ENCODE assay signal across 28 cellular contexts in genomic region chr18:13481331-13481730, GRCh38.
A peak's percentile ranks its signal among the peaks of the same experiment; 100 is the strongest.
DNase-seq lines count a peak whose midpoint lies in the region; ATAC-seq and TF ChIP-seq lines count a peak whose summit lies in the region.
"Had no signal": no experiment of that assay in that cellular context is flagged by ENCODE, and none has a peak within 500 bp of the region (broad histone marks: within the 10 kb centered on the region; RNA-seq: fewer than 3 reads in every experiment).

No MANE protein-coding gene starts in this region.

- H3K27me3 Mint-ChIP-seq in natural killer cell (ENCODE audit: low read depth in 2 of 2), result no peaks in the 10 kb centered on the region
- no peaks in the 10 kb centered on the region for H3K27me3 Mint-ChIP-seq in natural killer cell treated with Interleukin-12 subunit alpha and Interleukin-12 subunit beta and Interleukin-15 and Interleukin-18, amount 100 ng/mL, for 72 hours
- no peaks in the 10 kb centered on the region for H3K27me3 Mint-ChIP-seq in T-cell
- H3K27me3 Mint-ChIP-seq in memory B cell, result no peaks in the 10 kb centered on the region
- H3K27me3 Mint-ChIP-seq: CD8-positive, alpha-beta memory T cell had no signal

- no peak overlapping the region for H3K4me3 ChIP-seq in smooth muscle cell
- H3K4me3 ChIP-seq: GM23338, MG63, right atrium auricular region, testis, vagina had no signal

- no peak overlapping the region for H2AFZ ChIP-seq in smooth muscle cell (ENCODE audit: low read depth)
- H2AFZ ChIP-seq: GM23338, parathyroid adenoma had no signal

- no peaks in the 10 kb centered on the region for H3K4me1 ChIP-seq in smooth muscle cell (ENCODE audit: low read depth)
- H3K4me1 ChIP-seq: parathyroid adenoma, testis had no signal

- no peaks in the 10 kb centered on the region for H3K79me2 ChIP-seq in smooth muscle cell (ENCODE audit: low read depth)
- H3K79me2 ChIP-seq: parathyroid adenoma had no signal

- H3K9me3 Mint-ChIP-seq in natural killer cell, result no peaks in the 10 kb centered on the region
- no peaks in the 10 kb centered on the region for H3K9me3 Mint-ChIP-seq in natural killer cell treated with Interleukin-12 subunit alpha and Interleukin-12 subunit beta and Interleukin-15 and Interleukin-18, amount 100 ng/mL, for 72 hours
- H3K9me3 Mint-ChIP-seq in T-cell, result peaks cover 0 to 5% (median 0%) of the 10 kb centered on the region in 3 donors
- H3K9me3 Mint-ChIP-seq in memory B cell, result peaks cover 4% of the 10 kb centered on the region
- H3K9me3 Mint-ChIP-seq: T-helper 1 cell treated with Interleukin-12 subunit alpha and Interleukin-12 subunit beta and Interleukin-4 antibody, amounts not matched to agents 30 μg/mL and 1 μg/mL, for 36 hours had no signal

- peaks cover 25 to 43% of the 10 kb centered on the region in 2 donors for H3K4me1 Mint-ChIP-seq in natural killer cell
- H3K4me1 Mint-ChIP-seq in natural killer cell treated with Interleukin-12 subunit alpha and Interleukin-12 subunit beta and Interleukin-15 and Interleukin-18, amount 100 ng/mL, for 72 hours (ENCODE audit: low read depth in 2 of 2), result peaks cover 12 to 21% of the 10 kb centered on the region in 2 donors
- peaks cover 41 to 52% (median 42%) of the 10 kb centered on the region in 3 donors for H3K4me1 Mint-ChIP-seq in T-cell
- H3K4me1 Mint-ChIP-seq in memory B cell, result peaks cover 23% of the 10 kb centered on the region

- H3K27ac Mint-ChIP-seq in natural killer cell (peak overlapping the region; percentile 35 to 56), T-cell (peak overlapping the region; percentile 53 to 83), memory B cell (no peak overlapping the region)
- H3K27ac Mint-ChIP-seq in natural killer cell treated with Interleukin-12 subunit alpha and Interleukin-12 subunit beta and Interleukin-15 and Interleukin-18, amount 100 ng/mL, for 72 hours, result peak overlapping the region in 1 of 2 donors; percentile 84
- H3K27ac Mint-ChIP-seq: GM23338 had no signal

- no peaks in the 10 kb centered on the region for H3F3A ChIP-seq in smooth muscle cell (ENCODE audit: low read depth)

- no peaks in the 10 kb centered on the region for H4K20me1 ChIP-seq in smooth muscle cell (ENCODE audit: low read depth)

- H3K4me2 ChIP-seq in smooth muscle cell, result no peak overlapping the region
- H3K4me2 ChIP-seq: GM23338 had no signal

- H3K36me3 ChIP-seq in smooth muscle cell (ENCODE audit: low read depth), result no peaks in the 10 kb centered on the region
- H3K36me3 ChIP-seq: brain microvascular endothelial cell, MG63, right atrium auricular region, vagina had no signal

- H3K27ac ChIP-seq in smooth muscle cell (ENCODE audit: low read depth), result no peak overlapping the region
- H3K27ac ChIP-seq: brain microvascular endothelial cell, parathyroid adenoma, right atrium auricular region, testis, vagina had no signal

- POLR2A ChIA-PET in T-cell (lab: Charles Lee), result interaction anchor here in 1 of 2 donors (0.6 kb wide), 1 partner anchor 261 kb away, joined by 4 read pairs; no protein-coding TSS in a partner anchor

- no peaks in the 10 kb centered on the region for H3K9me3 ChIP-seq in smooth muscle cell (replicated peaks; ENCODE audit: low read depth)
- H3K9me3 ChIP-seq: MG63, right atrium auricular region, testis, vagina had no signal

- intact Hi-C loops in natural killer cell (cut with micrococcal nuclease), result no loop called here

- H3K36me3 Mint-ChIP-seq in natural killer cell (peaks cover 8% of the 10 kb centered on the region), T-cell (peaks cover 52% of the 10 kb centered on the region), memory B cell (peaks cover 7% of the 10 kb centered on the region)
- H3K36me3 Mint-ChIP-seq in natural killer cell treated with Interleukin-12 subunit alpha and Interleukin-12 subunit beta and Interleukin-15 and Interleukin-18, amount 100 ng/mL, for 72 hours, result peaks cover 5% of the 10 kb centered on the region

- no peak overlapping the region for H3K4me3 Mint-ChIP-seq in natural killer cell
- H3K4me3 Mint-ChIP-seq in natural killer cell treated with Interleukin-12 subunit alpha and Interleukin-12 subunit beta and Interleukin-15 and Interleukin-18, amount 100 ng/mL, for 72 hours, result no peak overlapping the region
- H3K4me3 Mint-ChIP-seq in T-cell, result no peak overlapping the region
- peak overlapping the region; percentile 61 for H3K4me3 Mint-ChIP-seq in memory B cell
- H3K4me3 Mint-ChIP-seq: CD8-positive, alpha-beta memory T cell; GM23338; T-helper 1 cell treated with Interleukin-12 subunit alpha and Interleukin-12 subunit beta and Interleukin-4 antibody, amounts not matched to agents 30 μg/mL and 1 μg/mL, for 36 hours had no signal

- no peak for DNase-seq in natural killer cell
- DNase-seq in natural killer cell treated with Interleukin-12 subunit alpha and Interleukin-12 subunit beta and Interleukin-15 and Interleukin-18, amount 100 ng/mL, for 72 hours (ENCODE audit: low spot score), result no peak
- DNase-seq in T-cell, result no peak
- DNase-seq in memory B cell (ENCODE audit: low spot score in 2 of 2), result no peak
- DNase-seq in ureter (ENCODE audit: low spot score), result peak; percentile 24
- no peak for DNase-seq in ecto neural progenitor cell (ENCODE audit: low spot score)
- DNase-seq in NCI-H1694 (lab: John Stamatoyannopoulos, UW), result no peak
- DNase-seq in smooth muscle cell (lab: John Stamatoyannopoulos, UW; ENCODE audit: unreplicated experiment), result no peak
- DNase-seq: activated gamma-delta T cell treated with Interleukin-2 at 50 U/mL for 16 hours; amniotic stem cell; brain microvascular endothelial cell; CD8-positive, alpha-beta memory T cell; DMS153; KBM-7; MG63; midbrain; NCI-H1417; NCI-H2081 treated with DMSO at 0.1 percent for 48 hours; NCI-H446; NCI-H82; spleen; stimulated activated CD4-positive, alpha-beta T cell treated with anti-CD3 and anti-CD28 coated beads, Interleukin-2, amount 100 ng/mL, for 48 hours; testis had no signal

- no peak for ATAC-seq in natural killer cell
- no peak for ATAC-seq in natural killer cell treated with Interleukin-12 subunit alpha and Interleukin-12 subunit beta and Interleukin-15 and Interleukin-18, amount 100 ng/mL, for 72 hours
- no peak for ATAC-seq in T-cell (replicated peaks in 1 of 4)
- no peak for ATAC-seq in memory B cell (ENCODE audit: low read depth)
- ATAC-seq: GM23338 had no signal

- no peak for TF ChIP-seq CTCF in natural killer cell (IDR thresholded peaks at IDR 0.05)
- TF ChIP-seq CTCF in smooth muscle cell (IDR thresholded peaks at IDR 0.05; ENCODE audit: borderline replicate concordance, insufficient read depth, poor library complexity, severe bottlenecking), result no peak

- CTCF ChIA-PET in T-cell (lab: Charles Lee), result no interaction called here

- no peaks in the 10 kb centered on the region for H3K27me3 ChIP-seq in smooth muscle cell (ENCODE audit: low read depth)
- H3K27me3 ChIP-seq: brain microvascular endothelial cell, MG63, right atrium auricular region, spleen, testis, vagina had no signal

- H3K9ac ChIP-seq in smooth muscle cell (ENCODE audit: low read depth), result no peak overlapping the region
- H3K9ac ChIP-seq: parathyroid adenoma had no signal

- 84% methylated on average over 11 of the region's 11 CpGs for WGBS in smooth muscle cell (ENCODE audit: low lambda C conversion rate)
